ENCODE assay signal across 18 cellular contexts in genomic region chr2:62208082-62208757, GRCh38. TPM values are rescaled to one million over a fixed set of nuclear protein-coding genes. Genes with fewer than 3 reads are reported as not detected.
A peak's percentile ranks its signal among the peaks of the same experiment; 100 is the strongest.
DNase-seq lines count a peak whose midpoint lies in the region; ATAC-seq and TF ChIP-seq lines count a peak whose summit lies in the region.
"Had no signal": no experiment of that assay in that cellular context is flagged by ENCODE, and none has a peak within 500 bp of the region (broad histone marks: within the 10 kb centered on the region; RNA-seq: fewer than 3 reads in every experiment).

No MANE protein-coding gene starts in this region.

- peaks cover 0 to 3% of the 10 kb centered on the region in 2 donors for H3K9me3 Mint-ChIP-seq in activated naive CD4-positive, alpha-beta T cell treated with anti-CD3 and anti-CD28 coated beads, Interleukin-2, amount 50 U/mL, for 72 hours
- H3K9me3 Mint-ChIP-seq in central memory CD8-positive, alpha-beta T cell = no peaks in the 10 kb centered on the region

- H3K36me3 ChIP-seq in Loucy (ENCODE audit: insufficient read depth, low read length) = peaks cover 85% of the 10 kb centered on the region
- H3K36me3 ChIP-seq in sigmoid colon = no peaks in the 10 kb centered on the region
- H3K36me3 ChIP-seq: breast epithelium, ovary, WERI-Rb-1 had no signal

- H3K4me2 ChIP-seq in Loucy (ENCODE audit: low read depth, low read length, poor library complexity, severe bottlenecking) = peak overlapping the region; percentile 88

- H3K4me3 ChIP-seq in Loucy (ENCODE audit: low read length, poor library complexity, severe bottlenecking) (peak overlapping the region; percentile 86), sigmoid colon (no peak overlapping the region)
- H3K4me3 ChIP-seq: breast epithelium, ovary had no signal

- no peak overlapping the region for H2AFZ ChIP-seq in Loucy (ENCODE audit: low read length)

- no peaks in the 10 kb centered on the region for H3K27me3 Mint-ChIP-seq in central memory CD8-positive, alpha-beta T cell

- peak overlapping the region; percentile 22 to 66 for H3K27ac Mint-ChIP-seq in activated naive CD4-positive, alpha-beta T cell treated with anti-CD3 and anti-CD28 coated beads, Interleukin-2, amount 50 U/mL, for 72 hours
- peak overlapping the region; percentile 88 for H3K27ac Mint-ChIP-seq in central memory CD8-positive, alpha-beta T cell (ENCODE audit: low read depth)

- H3K9me3 ChIP-seq in Loucy (ENCODE audit: insufficient read depth, low read depth, low read length) (no peaks in the 10 kb centered on the region), sigmoid colon (no peaks in the 10 kb centered on the region)
- H3K9me3 ChIP-seq: breast epithelium, ovary had no signal

- no peaks in the 10 kb centered on the region for H3K9me2 ChIP-seq in Loucy (replicated peaks; ENCODE audit: low read depth, low read length)

- peak overlapping the region; percentile 55 for H3K4me3 Mint-ChIP-seq in central memory CD8-positive, alpha-beta T cell

- H3K4me1 ChIP-seq in Loucy (ENCODE audit: insufficient read depth, low read length, poor library complexity, severe bottlenecking) = peaks cover 93% of the 10 kb centered on the region
- peaks cover 0 to 46% (median 29%) of the 10 kb centered on the region in 4 donors for H3K4me1 ChIP-seq in sigmoid colon
- H3K4me1 ChIP-seq: breast epithelium had no signal

- 80 to 89% methylated on average over 4 of the region's 4 CpGs for WGBS in sigmoid colon, 2 donors

- H3K4me1 Mint-ChIP-seq in central memory CD8-positive, alpha-beta T cell = peaks cover 92% of the 10 kb centered on the region

- TF ChIP-seq EP300 in sigmoid colon (IDR thresholded peaks at IDR 0.05) = no peak

- no peak for TF ChIP-seq POLR2A in sigmoid colon (IDR thresholded peaks at IDR 0.05)

- peak overlapping the region in 3 of 4 donors; percentile 32 to 54 (median 37) for H3K27ac ChIP-seq in sigmoid colon
- H3K27ac ChIP-seq: ovary, WERI-Rb-1 had no signal

- peaks cover 100% of the 10 kb centered on the region for H3K79me2 ChIP-seq in Loucy (ENCODE audit: insufficient read depth, low read length)

- H3F3A ChIP-seq in Loucy (ENCODE audit: low read depth) = no peaks in the 10 kb centered on the region

- H3K36me3 Mint-ChIP-seq in activated naive CD4-positive, alpha-beta T cell treated with anti-CD3 and anti-CD28 coated beads, Interleukin-2, amount 50 U/mL, for 72 hours = peaks cover 14 to 89% of the 10 kb centered on the region in 2 donors
- H3K36me3 Mint-ChIP-seq in central memory CD8-positive, alpha-beta T cell (ENCODE audit: insufficient read depth) = peaks cover 24% of the 10 kb centered on the region

- H3K27me3 ChIP-seq in Loucy (ENCODE audit: insufficient read depth, low read length, poor library complexity, severe bottlenecking) = no peaks in the 10 kb centered on the region
- no peaks in the 10 kb centered on the region for H3K27me3 ChIP-seq in sigmoid colon
- H3K27me3 ChIP-seq: breast epithelium, ovary had no signal

- TF ChIP-seq CTCF in Loucy (conservative IDR thresholded peaks at IDR 0.05; ENCODE audit: low read length) = no peak
- no peak for TF ChIP-seq CTCF in sigmoid colon (IDR thresholded peaks at IDR 0.05)

- peaks cover 100% of the 10 kb centered on the region for H4K20me1 ChIP-seq in Loucy (ENCODE audit: insufficient read depth, low read length, poor library complexity, severe bottlenecking)

- peak overlapping the region; percentile 95 for H3K9ac ChIP-seq in Loucy (ENCODE audit: low read depth, low read length, poor library complexity, severe bottlenecking)

- DNase-seq in activated naive CD4-positive, alpha-beta T cell treated with anti-CD3 and anti-CD28 coated beads, Interleukin-2, amount 50 U/mL, for 72 hours (ENCODE audit: low spot score in 2 of 2) = no peak
- no peak for DNase-seq in activated naive CD4-positive, alpha-beta T cell treated with anti-CD3 and anti-CD28 coated beads, Interleukin-2, amount 50 U/mL, for 16 hours
- no peak for DNase-seq in central memory CD8-positive, alpha-beta T cell (ENCODE audit: low spot score in 2 of 2)
- DNase-seq in sigmoid colon = no peak
- no peak for DNase-seq in dermis blood vessel endothelial cell
- no peak for DNase-seq in germinal center (ENCODE audit: low spot score)
- DNase-seq: activated naive CD4-positive, alpha-beta T cell; effector CD4-positive, alpha-beta T cell; hippocampal formation; NCI-H1694 treated with DMSO at 0.1 percent for 48 hours; NCI-H446 treated with DMSO at 0.1 percent for 48 hours; Right ventricle myocardium superior; stimulated activated CD4-positive, alpha-beta T cell treated with anti-CD3 and anti-CD28 coated beads, Interleukin-4, amount 100 ng/mL, for 1 hour; WERI-Rb-1 had no signal

- intact Hi-C loops in sigmoid colon (cut with DNase I) = no loop called here

- no peak for ATAC-seq in activated naive CD4-positive, alpha-beta T cell treated with anti-CD3 and anti-CD28 coated beads, Interleukin-2, amount 50 U/mL, for 72 hours
- ATAC-seq in central memory CD8-positive, alpha-beta T cell (replicated peaks; ENCODE audit: extremely low read depth, poor library complexity, severe bottlenecking) = no peak
- no peak for ATAC-seq in GM18519 (IDR thresholded peaks at IDR 0.05; ENCODE audit: low FRiP score, unreplicated experiment)

RNA-seq across cellular contexts. Expression of gene B3GNT2, which starts 12.3 kb away (rescaled TPM):
- total RNA-seq in activated naive CD4-positive, alpha-beta T cell treated with anti-CD3 and anti-CD28 coated beads, Interleukin-2, amount 50 U/mL, for 72 hours = 10 to 100 TPM; 34.9 to 43.6 TPM
- 10 to 100 TPM; 16.9 to 25.8 (median 24.0) TPM for total RNA-seq in sigmoid colon
- polyA plus RNA-seq in sigmoid colon = 10 to 100 TPM; 12.3 to 19.3 (median 17.4) TPM
- 30.8 and 31.8 TPM in 2 replicates for total RNA-seq in dermis blood vessel endothelial cell
